In the genomic region with DNA sequence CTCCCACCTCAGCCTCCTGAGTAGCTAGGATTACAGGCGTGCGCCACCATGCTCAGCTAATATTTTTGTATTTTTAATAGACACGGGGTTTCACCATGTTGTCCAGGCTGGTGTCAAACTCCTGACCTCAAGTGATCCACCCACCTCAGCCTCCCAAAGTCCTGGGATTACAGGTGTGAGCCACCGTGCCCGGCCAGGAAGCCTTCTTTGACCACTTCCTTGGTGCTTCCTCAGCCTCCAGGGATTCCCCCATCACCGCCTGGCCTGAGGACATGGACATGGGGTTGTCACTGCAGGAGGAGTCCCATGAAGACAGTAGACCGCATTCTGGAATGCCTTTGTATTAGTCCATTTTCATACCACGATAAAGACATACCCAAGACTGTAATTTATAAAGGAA, we compare ENCODE assay signal across 8 cellular contexts. TPM values are rescaled to one million over a fixed set of nuclear protein-coding genes. Genes with fewer than 3 reads are reported as not detected.
"Had no signal": no experiment of that assay in that cellular context is flagged by ENCODE, and none has a peak within 500 bp of the region (broad histone marks: within the 10 kb centered on the region; RNA-seq: fewer than 3 reads in every experiment).

No MANE protein-coding gene starts in this region.

RNA-seq across cellular contexts. Expression of a gene that starts 8.4 kb away (rescaled TPM):
- total RNA-seq: activated CD4-positive, alpha-beta memory T cell treated with anti-CD3 and anti-CD28 coated beads, Interleukin-2, amount 10 ng/mL, durations not matched to agents 7 days and 5 days; activated CD4-positive, alpha-beta T cell treated with anti-CD3 and anti-CD28 coated beads for 36 hours; activated CD4-positive, alpha-beta T cell treated with anti-CD3 and anti-CD28 coated beads, Interleukin-2, amount 10 ng/mL, durations not matched to agents 7 days and 5 days; activated CD8-positive, alpha-beta T cell treated with anti-CD3 and anti-CD28 coated beads, Interleukin-2, amount 10 ng/mL, durations not matched to agents 7 days and 5 days; activated naive CD4-positive, alpha-beta T cell treated with anti-CD3 and anti-CD28 coated beads for 36 hours; activated T-helper 1 cell treated with anti-CD3 and anti-CD28 coated beads, Interleukin-12 subunit alpha, Interleukin-12 subunit beta, Interleukin-2, Interleukin-4 antibody, amounts not matched to agents 30 ng/mL and 10 ng/mL and 1 ng/mL, durations not matched to agents 14 hours and 24 hours and 36 hours; T-helper 1 cell treated with Interleukin-12 subunit alpha and Interleukin-12 subunit beta and Interleukin-4 antibody, amounts not matched to agents 30 ng/mL and 1 ng/mL, for 36 hours; T-helper 2 cell treated with Interferon-gamma antibody and Interleukin-4, amounts not matched to agents 100 ng/mL and 5 ng/mL, for 36 hours had no signal
